In the genomic region with DNA sequence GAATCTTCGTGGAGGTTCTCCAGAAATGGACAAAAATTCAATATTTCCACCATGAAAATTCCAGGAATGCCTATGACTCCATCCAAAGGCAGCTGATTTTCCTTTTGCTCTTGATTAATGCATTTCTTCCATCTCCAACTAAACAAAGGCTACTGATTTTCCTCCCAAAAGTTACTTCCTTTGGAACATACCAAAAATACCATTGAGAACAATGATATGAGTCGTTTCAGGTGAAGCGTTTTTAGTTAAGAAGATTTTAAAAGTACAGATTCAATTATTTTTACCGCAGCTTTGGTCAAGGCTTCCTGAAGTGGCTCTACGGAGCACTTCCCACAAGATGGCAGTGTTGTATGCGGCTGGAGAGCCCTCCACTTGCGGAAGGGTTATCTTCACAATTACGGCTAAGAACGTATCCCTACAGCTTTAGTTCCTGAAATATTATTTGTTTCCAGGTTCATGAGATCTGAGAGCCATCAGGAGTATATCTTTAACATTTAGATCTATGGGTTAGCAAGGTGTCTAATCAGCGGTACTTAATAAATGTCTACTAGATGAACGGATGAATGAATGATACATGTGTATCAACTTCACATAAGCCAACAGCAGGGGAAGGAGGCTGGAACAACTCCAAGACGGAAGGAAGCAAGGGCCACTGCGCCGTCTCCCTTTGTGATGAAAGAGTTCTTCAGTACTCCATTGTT, we compare ENCODE assay signal across 8 cellular contexts. TPM values are rescaled to one million over a fixed set of nuclear protein-coding genes. Genes with fewer than 3 reads are reported as not detected.
DNase-seq lines count a peak whose midpoint lies in the region; ATAC-seq and TF ChIP-seq lines count a peak whose summit lies in the region.

No MANE protein-coding gene starts in this region.

- H3K36me3 ChIP-seq in mucosa of descending colon (ENCODE audit: low read depth): no peaks in the 10 kb centered on the region

- peak; percentile 91 for ATAC-seq in mucosa of descending colon
- peak; percentile 73 for ATAC-seq in stimulated activated naive CD8-positive, alpha-beta T cell treated with anti-CD3 and anti-CD28 coated beads, Interleukin-15, amount 100 ng/mL, for 72 hours
- no peak for ATAC-seq in GM19328 (IDR thresholded peaks at IDR 0.05; ENCODE audit: unreplicated experiment)

- H3K4me1 ChIP-seq in mucosa of descending colon (ENCODE audit: low read depth): peaks cover 4% of the 10 kb centered on the region

- peaks cover 74% of the 10 kb centered on the region for H3K27me3 Mint-ChIP-seq in stimulated activated naive CD8-positive, alpha-beta T cell treated with anti-CD3 and anti-CD28 coated beads, Interleukin-15, amount 100 ng/mL, for 72 hours

- H3K4me3 ChIP-seq in epithelial cell of proximal tubule (ENCODE audit: low read depth, low read length) (no peak overlapping the region), mucosa of descending colon (no peak overlapping the region)

- no peaks in the 10 kb centered on the region for H3K9me3 Mint-ChIP-seq in stimulated activated naive CD8-positive, alpha-beta T cell treated with anti-CD3 and anti-CD28 coated beads, Interleukin-15, amount 100 ng/mL, for 72 hours

- DNase-seq in AML-193 (lab: John Stamatoyannopoulos, UW): peak; percentile 36 to 40
- peak; percentile 46 for DNase-seq in GM13976 (ENCODE audit: low spot score)
- peak; percentile 78 for DNase-seq in NCI-H2171 treated with DMSO at 0.1 percent for 48 hours (lab: John Stamatoyannopoulos, UW)
- DNase-seq in activated CD4-positive, alpha-beta T cell treated with anti-CD3 and anti-CD28 coated beads, Interleukin-2, amount 50 U/mL, for 4 hours: peak; percentile 12 to 24
- peak; percentile 50 for DNase-seq in epithelial cell of proximal tubule (ENCODE audit: low read depth)
- peak in 2 of 3 donors; percentile 50 to 73 for DNase-seq in mucosa of descending colon
- DNase-seq in stimulated activated naive CD8-positive, alpha-beta T cell treated with anti-CD3 and anti-CD28 coated beads, Interleukin-15, amount 100 ng/mL, for 72 hours: peak; percentile 20 to 43

- in situ Hi-C loops in GM13976 (cut with MboI; ENCODE audit: low sequenced_read_pairs, unreplicated experiment): loop anchor here (10.0 kb wide), 2 partner anchors 94 to 444 kb away; partner anchors contain the start of gene BHMT

- H3K27ac Mint-ChIP-seq in stimulated activated naive CD8-positive, alpha-beta T cell treated with anti-CD3 and anti-CD28 coated beads, Interleukin-15, amount 100 ng/mL, for 72 hours: no peak overlapping the region

- intact Hi-C loops in mucosa of descending colon (cut with DNase I, micrococcal nuclease): loop anchor here in 1 of 2 donors (10.0 kb wide), 2 partner anchors 114 to 444 kb away; no protein-coding TSS in a partner anchor

- H3K4me1 Mint-ChIP-seq in stimulated activated naive CD8-positive, alpha-beta T cell treated with anti-CD3 and anti-CD28 coated beads, Interleukin-15, amount 100 ng/mL, for 72 hours: peaks cover 17% of the 10 kb centered on the region

- peak; percentile 71 for TF ChIP-seq CTCF in GM13976 (IDR thresholded peaks at IDR 0.05; ENCODE audit: borderline replicate concordance, control extremely low read depth, extremely low read depth, insufficient read depth, missing control alignments)
- peak; percentile 95 for TF ChIP-seq CTCF in epithelial cell of proximal tubule (conservative IDR thresholded peaks at IDR 0.05; ENCODE audit: low read depth, low read length)
- peak; percentile 66 for TF ChIP-seq CTCF in mucosa of descending colon (IDR thresholded peaks at IDR 0.05)

- H3K9me3 ChIP-seq in mucosa of descending colon: no peaks in the 10 kb centered on the region

- no peak overlapping the region for H3K4me3 Mint-ChIP-seq in stimulated activated naive CD8-positive, alpha-beta T cell treated with anti-CD3 and anti-CD28 coated beads, Interleukin-15, amount 100 ng/mL, for 72 hours

RNA-seq across cellular contexts. Expression of gene ARSB, which starts 35.9 kb away (rescaled TPM):
- total RNA-seq in epithelial cell of proximal tubule (16.5 and 16.7 TPM in 2 replicates), mucosa of descending colon (10 to 100 TPM in 2 of 3 donors, 1 to 10 TPM in 1; 8.1 to 14.4 (median 14.1) TPM)

RNA-seq across cellular contexts. Expression of gene DMGDH, which starts 48.5 kb away (rescaled TPM):
- total RNA-seq in epithelial cell of proximal tubule (0.80 and 1.9 TPM in 2 replicates), mucosa of descending colon (1 to 10 TPM; 1.2 to 3.6 (median 1.8) TPM)

RNA-seq across cellular contexts. Expression of gene BHMT2, which starts 48.6 kb away (rescaled TPM):
- total RNA-seq in epithelial cell of proximal tubule: 2.9 and 3.8 TPM in 2 replicates
- total RNA-seq in mucosa of descending colon: 10 to 100 TPM in 1 of 3 donors, under 1 TPM in 2; 0.49 to 17.7 (median 0.70) TPM

Comparison
In these comparisons a context has a peak if more than half of its experiments do, and no peak if none do; other contexts are left out.
1. DNase-seq: peak in every context shown above with its lines; median percentile 78 in NCI-H2171 treated with DMSO at 0.1 percent for 48 hours; 62 in mucosa of descending colon; 50 in epithelial cell of proximal tubule; 46 in GM13976; 38 in AML-193; 32 in stimulated activated naive CD8-positive, alpha-beta T cell treated with anti-CD3 and anti-CD28 coated beads, Interleukin-15, amount 100 ng/mL, for 72 hours; 18 in activated CD4-positive, alpha-beta T cell treated with anti-CD3 and anti-CD28 coated beads, Interleukin-2, amount 50 U/mL, for 4 hours.